ENCODE assay signal across 21 cellular contexts in the genomic region with DNA sequence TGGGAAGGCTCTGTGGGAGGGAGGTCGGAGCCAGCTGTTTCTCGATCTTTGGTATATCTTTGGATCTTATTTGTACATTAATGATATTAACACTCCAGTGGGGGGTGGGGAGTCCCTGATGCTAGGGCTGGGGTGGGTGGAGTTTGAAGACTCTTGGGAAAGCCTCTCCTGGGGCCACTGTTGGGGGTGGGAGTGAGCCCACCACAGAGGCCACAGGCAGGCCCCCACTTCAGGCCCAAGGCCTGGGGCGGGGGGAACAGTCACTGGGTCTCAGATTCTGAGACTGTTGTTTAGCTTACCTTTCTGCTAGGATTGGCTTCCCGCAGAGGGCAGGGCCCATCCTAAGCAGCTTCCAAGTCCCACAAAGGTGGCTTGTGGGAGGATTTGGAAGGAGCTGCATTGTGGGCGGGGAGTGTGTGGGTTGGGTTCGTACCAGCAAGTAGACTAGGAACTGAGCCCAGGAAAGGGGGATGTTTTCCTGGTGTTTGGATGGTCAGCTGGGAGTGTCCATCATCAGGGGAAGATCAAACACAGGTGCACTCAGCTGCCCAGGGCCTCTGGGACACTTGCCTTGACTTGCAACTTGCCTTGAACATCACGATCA. TPM values are rescaled to one million over a fixed set of nuclear protein-coding genes. Genes with fewer than 3 reads are reported as not detected.
A peak's percentile ranks its signal among the peaks of the same experiment; 100 is the strongest.
DNase-seq lines count a peak whose midpoint lies in the region; FAIRE-seq and TF ChIP-seq lines count a peak whose summit lies in the region.
"Had no signal": no experiment of that assay in that cellular context is flagged by ENCODE, and none has a peak within 500 bp of the region (broad histone marks: within the 10 kb centered on the region; RNA-seq: fewer than 3 reads in every experiment).

No MANE protein-coding gene starts in this region.

- H3K9me3 ChIP-seq in kidney (ENCODE audit: control insufficient read depth in 1 of 2, low read length in 2 of 2) (no peaks in the 10 kb centered on the region), skeletal muscle tissue (ENCODE audit: control insufficient read depth in 3 of 3, low read length in 3 of 3) (no peaks in the 10 kb centered on the region)
- H3K9me3 ChIP-seq: MG63, transverse colon had no signal

- TF ChIP-seq CTCF in RWPE1 (conservative IDR thresholded peaks at IDR 0.05; ENCODE audit: low read depth), result no peak
- TF ChIP-seq CTCF in kidney (IDR thresholded peaks at IDR 0.05; ENCODE audit: borderline replicate concordance, extremely low read depth, insufficient read depth), result no peak

- intact Hi-C loops in kidney (cut with DNase I), result no loop called here

- H3K36me3 ChIP-seq in kidney (ENCODE audit: control insufficient read depth in 1 of 2, insufficient read depth in 2 of 2, low read length in 2 of 2) (peaks cover 26 to 39% of the 10 kb centered on the region in 2 donors), skeletal muscle tissue (ENCODE audit: control insufficient read depth in 3 of 3, insufficient read depth in 3 of 3, low read length in 3 of 3) (peaks cover 36 to 45% (median 42%) of the 10 kb centered on the region in 3 donors)

- POLR2A ChIA-PET in RWPE1 (lab: Yijun Ruan, JAX; ENCODE audit: low non-redundant PET), result interaction anchor here (0.7 kb wide), 1 partner anchor 12 kb away, joined by 3 read pairs; no protein-coding TSS in a partner anchor

- CTCF ChIA-PET in RWPE1 (lab: Yijun Ruan, JAX), result interaction anchor here (0.7 kb wide), 1 partner anchor 828 kb away, joined by 3 read pairs; no protein-coding TSS in a partner anchor

- H3K9ac ChIP-seq in kidney (ENCODE audit: low read length in 2 of 2), result no peak overlapping the region
- H3K9ac ChIP-seq in skeletal muscle tissue (ENCODE audit: low read depth in 1 of 3, low read length in 3 of 3), result peak overlapping the region in 1 of 3 donors; percentile 16

- no peak overlapping the region for H3K4me3 ChIP-seq in kidney (ENCODE audit: low read length in 2 of 2)
- no peak overlapping the region for H3K4me3 ChIP-seq in skeletal muscle tissue (ENCODE audit: low read length in 3 of 3)
- H3K4me3 ChIP-seq: MG63, transverse colon had no signal

- peak; percentile 3 for DNase-seq in NCI-H1105 treated with DMSO at 0.1 percent for 48 hours (lab: John Stamatoyannopoulos, UW)
- DNase-seq in NCI-H1105 (lab: John Stamatoyannopoulos, UW), result no peak
- DNase-seq in RWPE1 (ENCODE audit: low spot score), result no peak
- DNase-seq in kidney, result peak; percentile 33
- no peak for DNase-seq in epidermal melanocyte (ENCODE audit: insufficient read length, low spot score)
- DNase-seq in erythroblast (lab: John Stamatoyannopoulos, UW), result no peak
- DNase-seq in NCI-H526 (lab: John Stamatoyannopoulos, UW), result no peak
- DNase-seq: activated CD4-positive, alpha-beta T cell treated with anti-CD3 and anti-CD28 coated beads for 36 hours; CD8-positive, alpha-beta T cell; DMS 273 treated with DMSO at 0.1 percent for 48 hours; kidney glomerular epithelial cell; MG63; NCI-H1436; NCI-H2107; NCI-H510A; retina; stimulated activated naive CD4-positive, alpha-beta T cell treated with Interleukin-2 at 50 U/mL for 16 hours; transverse colon had no signal

- FAIRE-seq in kidney (lab: Jason Lieb, UNC), result no peak
- FAIRE-seq: GM19239 had no signal

- peak overlapping the region; percentile 61 for H3K27ac ChIP-seq in RWPE1
- no peak overlapping the region for H3K27ac ChIP-seq in kidney (ENCODE audit: low read depth in 2 of 2, low read length in 2 of 2)
- H3K27ac ChIP-seq in skeletal muscle tissue (ENCODE audit: low read depth, low read length), result peak overlapping the region; percentile 10
- H3K27ac ChIP-seq: 22Rv1, transverse colon had no signal

- TF ChIP-seq POLR2A in erythroblast (IDR thresholded peaks at IDR 0.05; ENCODE audit: low read length), result no peak

- H3K4me1 ChIP-seq in kidney (ENCODE audit: control insufficient read depth in 1 of 2, insufficient read depth in 1 of 2, low read depth in 1 of 2, low read length in 2 of 2), result no peaks in the 10 kb centered on the region
- H3K4me1 ChIP-seq in skeletal muscle tissue (ENCODE audit: control insufficient read depth in 3 of 3, insufficient read depth in 3 of 3, low read length in 3 of 3), result peaks cover 19 to 45% (median 26%) of the 10 kb centered on the region in 3 donors
- H3K4me1 ChIP-seq: transverse colon had no signal

- H3K27me3 ChIP-seq in skeletal muscle tissue (ENCODE audit: control insufficient read depth in 3 of 3, insufficient read depth in 3 of 3, low read length in 3 of 3), result no peaks in the 10 kb centered on the region
- H3K27me3 ChIP-seq: MG63, transverse colon had no signal

RNA-seq across cellular contexts. Expression of a gene that starts 11.9 kb away (rescaled TPM):
- total RNA-seq in kidney, result 60.2 TPM
- 53.2 TPM for polyA plus RNA-seq in kidney (ENCODE audit: insufficient read depth, low read depth, low replicate concordance)
- total RNA-seq in skeletal muscle tissue, result 40.7 TPM

RNA-seq across cellular contexts. Expression of a gene that starts 23.4 kb away (rescaled TPM):
- total RNA-seq in kidney, result 0.25 TPM
- polyA plus RNA-seq in kidney (ENCODE audit: insufficient read depth, low read depth, low replicate concordance), result 1.0 TPM
- 2.1 TPM for total RNA-seq in skeletal muscle tissue

Comparison
In these comparisons a context has a peak if more than half of its experiments do, and no peak if none do; other contexts are left out.
1. DNase-seq: peak in NCI-H1105 treated with DMSO at 0.1 percent for 48 hours (single experiment) and kidney (single experiment); none in NCI-H1105 (single experiment), RWPE1 (single experiment), epidermal melanocyte (single experiment), erythroblast (0 of 2) and NCI-H526 (0 of 2).
2. H3K27ac ChIP-seq: peak in RWPE1 (single experiment) and skeletal muscle tissue (single experiment); none in kidney (0 of 2).